Comparison of ENCODE assay signal across 8 cellular contexts in the genomic region with DNA sequence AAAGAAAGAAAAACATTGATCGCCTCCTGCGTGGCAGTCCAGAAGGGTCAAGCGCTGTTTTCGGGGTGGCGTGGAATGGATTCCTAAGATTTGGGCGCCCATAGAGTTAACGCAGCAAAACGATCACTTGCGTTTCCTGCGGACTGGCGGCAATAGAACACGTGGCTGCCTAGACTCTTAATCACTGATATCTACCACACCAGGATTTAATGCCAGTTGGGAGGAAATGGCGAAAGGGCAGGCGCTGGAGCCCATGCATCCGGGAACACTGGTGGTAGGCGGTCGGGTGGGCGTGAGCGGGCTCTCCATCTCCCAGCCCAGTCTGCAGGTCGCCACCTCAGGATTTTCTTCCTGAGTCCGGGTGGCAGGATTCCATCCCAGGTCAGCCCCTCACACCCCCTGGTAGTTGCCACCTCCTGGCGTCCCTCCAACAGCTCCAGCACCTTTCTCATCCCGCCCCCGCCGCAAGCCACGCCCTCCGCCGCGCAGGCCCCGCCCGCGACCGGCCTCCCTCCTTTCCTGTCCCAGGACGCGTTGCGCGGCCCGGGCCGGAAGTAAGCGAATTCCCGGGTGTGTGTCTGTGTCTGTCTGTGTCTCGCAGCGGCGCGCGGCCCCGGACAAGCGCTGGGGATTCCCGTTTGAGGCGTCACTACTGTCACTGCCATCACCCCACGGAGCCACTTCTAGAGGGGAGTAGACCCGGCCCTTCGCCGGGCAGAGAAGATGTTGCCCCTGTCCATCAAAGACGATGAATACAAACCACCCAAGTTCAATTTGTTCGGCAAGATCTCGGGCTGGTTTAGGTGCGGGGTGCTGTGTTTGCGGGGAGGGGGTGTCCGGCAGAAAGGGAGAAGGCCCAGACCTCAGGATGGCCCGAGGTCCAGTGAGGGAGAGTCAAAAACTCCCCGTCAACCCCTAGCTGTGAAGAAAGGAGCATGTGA. TPM values are rescaled to one million over a fixed set of nuclear protein-coding genes. Genes with fewer than 3 reads are reported as not detected.
DNase-seq lines count a peak whose midpoint lies in the region; ATAC-seq and TF ChIP-seq lines count a peak whose summit lies in the region.

A gene with protein sequence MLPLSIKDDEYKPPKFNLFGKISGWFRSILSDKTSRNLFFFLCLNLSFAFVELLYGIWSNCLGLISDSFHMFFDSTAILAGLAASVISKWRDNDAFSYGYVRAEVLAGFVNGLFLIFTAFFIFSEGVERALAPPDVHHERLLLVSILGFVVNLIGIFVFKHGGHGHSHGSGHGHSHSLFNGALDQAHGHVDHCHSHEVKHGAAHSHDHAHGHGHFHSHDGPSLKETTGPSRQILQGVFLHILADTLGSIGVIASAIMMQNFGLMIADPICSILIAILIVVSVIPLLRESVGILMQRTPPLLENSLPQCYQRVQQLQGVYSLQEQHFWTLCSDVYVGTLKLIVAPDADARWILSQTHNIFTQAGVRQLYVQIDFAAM (plus strand): TSS at position 551 of the 941 bp plus-strand sequence. CDS start 173 bp downstream, at position 724.

- H3K4me1 Mint-ChIP-seq in nephron: peaks cover 38% of the 10 kb centered on the region

- peaks cover 5% of the 10 kb centered on the region for H3K9me3 Mint-ChIP-seq in nephron

- no peaks in the 10 kb centered on the region for H3K27me3 Mint-ChIP-seq in nephron (ENCODE audit: low read depth)

- TF ChIP-seq CTCF in Loucy (conservative IDR thresholded peaks at IDR 0.05; ENCODE audit: low read length) (no peak), fibroblast of the aortic adventitia (IDR thresholded peaks at IDR 0.05; ENCODE audit: insufficient read depth, low read length) (no peak), nephron (IDR thresholded peaks at IDR 0.05; ENCODE audit: unreplicated experiment in 3 of 3) (no peak)

- H3K9ac ChIP-seq in ES-I3 (ENCODE audit: low read depth, low read length) (peak within 1 kb of the TSS; percentile 97), Loucy (ENCODE audit: low read depth, low read length, poor library complexity, severe bottlenecking) (peak within 1 kb of the TSS; percentile 83)

- peak within 1 kb of the TSS; percentile 99 for H2AFZ ChIP-seq in Loucy (ENCODE audit: low read length)

- H3K4me1 ChIP-seq in ES-I3 (ENCODE audit: insufficient read depth, low read length) (no peaks in the 10 kb centered on the region), Loucy (ENCODE audit: insufficient read depth, low read length, poor library complexity, severe bottlenecking) (peaks cover 49% of the 10 kb centered on the region)

- H3K4me3 ChIP-seq in H7 (ENCODE audit: insufficient read depth, low read depth, low read length): peak within 1 kb of the TSS; percentile 96
- H3K4me3 ChIP-seq in Loucy (ENCODE audit: low read length, poor library complexity, severe bottlenecking): peak within 1 kb of the TSS; percentile 83
- H3K4me3 ChIP-seq in fibroblast of the aortic adventitia (ENCODE audit: low read depth, low read length): peak within 1 kb of the TSS; percentile 94

- no peaks in the 10 kb centered on the region for H3K9me2 ChIP-seq in Loucy (replicated peaks; ENCODE audit: low read depth, low read length)

- DNase-seq in H7 (peak; percentile 90), SHP77 treated with DMSO at 0.1 percent for 48 hours (lab: John Stamatoyannopoulos, UW) (peak; percentile 65), fibroblast of the aortic adventitia (ENCODE audit: low read depth) (peak; percentile 82)
- peak; percentile 99 for DNase-seq in activated effector memory CD4-positive, alpha-beta T cell treated with anti-CD3 and anti-CD28 coated beads, Interleukin-2, amount 50 U/mL, for 16 hours
- peak; percentile 99 for DNase-seq in stimulated activated naive CD8-positive, alpha-beta T cell treated with anti-CD3 and anti-CD28 coated beads, Interleukin-15, Interleukin-2, amounts not matched to agents 100 U/mL and 50 U/mL, for 24 hours

- peak within 1 kb of the TSS; percentile 96 to 99 (median 96) for H3K27ac Mint-ChIP-seq in nephron

- 0 out of 2 replicates have a peak, but pooled peaks cover 7% of the 10 kb centered on the region for H3F3A ChIP-seq in Loucy (ENCODE audit: low read depth)

- H3K36me3 ChIP-seq in ES-I3 (ENCODE audit: insufficient read depth, low read length): peaks cover 4% of the 10 kb centered on the region; the same call in 1 of the 2 replicates
- peaks cover 7% of the 10 kb centered on the region for H3K36me3 ChIP-seq in H7 (replicated peaks; ENCODE audit: control insufficient read depth, insufficient read depth, low read length)
- no peaks in the 10 kb centered on the region for H3K36me3 ChIP-seq in Loucy (ENCODE audit: insufficient read depth, low read length)

- H3K27me3 ChIP-seq in H7 (ENCODE audit: control insufficient read depth, insufficient read depth, low read length) (no peaks in the 10 kb centered on the region), Loucy (ENCODE audit: insufficient read depth, low read length, poor library complexity, severe bottlenecking) (no peaks in the 10 kb centered on the region)

- H3K36me3 Mint-ChIP-seq in nephron (ENCODE audit: low read depth): peaks cover 38% of the 10 kb centered on the region

- H3K4me2 ChIP-seq in Loucy (ENCODE audit: low read depth, low read length, poor library complexity, severe bottlenecking): peak within 1 kb of the TSS; percentile 75

- H3K4me3 Mint-ChIP-seq in nephron: peak within 1 kb of the TSS; percentile 95 to 99 (median 99)

- ATAC-seq in stimulated activated naive CD8-positive, alpha-beta T cell treated with anti-CD3 and anti-CD28 coated beads, Interleukin-15, Interleukin-2, amounts not matched to agents 100 U/mL and 50 U/mL, for 24 hours: peak; percentile 86

- H3K9me3 ChIP-seq in ES-I3 (ENCODE audit: control insufficient read depth, insufficient read depth, low read length): peaks cover under 1% of the 10 kb centered on the region; the same call in 1 of the 2 replicates
- no peaks in the 10 kb centered on the region for H3K9me3 ChIP-seq in Loucy (ENCODE audit: insufficient read depth, low read depth, low read length)

- H3K79me2 ChIP-seq in Loucy (ENCODE audit: insufficient read depth, low read length): peaks cover 60% of the 10 kb centered on the region

- H4K20me1 ChIP-seq in Loucy (ENCODE audit: insufficient read depth, low read length, poor library complexity, severe bottlenecking): peaks cover 23% of the 10 kb centered on the region

RNA-seq across cellular contexts. Expression of the gene that starts here (rescaled TPM):
- total RNA-seq in H7 (2014; rRNA removed; shearing (Covaris generic)): 19.5 TPM in 2 replicates
- total RNA-seq in fibroblast of the aortic adventitia (ENCODE audit: low replicate concordance): 14.6 and 75.3 TPM in 2 replicates

Comparison
In these comparisons a context has a peak if more than half of its experiments do, and no peak if none do; other contexts are left out.
1. Peak in every context shown above with its lines: DNase-seq, ATAC-seq and H3K4me3 ChIP-seq.